24 cellular contexts compared by ENCODE assay signal in genomic region chr19:32097620-32098019, GRCh38.
"Had no signal": no experiment of that assay in that cellular context is flagged by ENCODE, and none has a peak within 500 bp of the region (broad histone marks: within the 10 kb centered on the region; RNA-seq: fewer than 3 reads in every experiment).

No MANE protein-coding gene starts in this region.

- ATAC-seq: mucosa of descending colon; naive thymus-derived CD4-positive, alpha-beta T cell; natural killer cell treated with Interleukin-12 subunit alpha and Interleukin-12 subunit beta and Interleukin-15 and Interleukin-18, amount 100 ng/mL, for 72 hours; right lobe of liver; stimulated activated memory B cell treated with anti-CD40 and anti-IgM and Interleukin-4, amounts not matched to agents 10 μg/mL and 1 μg/mL and 100 μg/mL, for 72 hours; stimulated activated naive CD8-positive, alpha-beta T cell treated with anti-CD3 and anti-CD28 coated beads, Interleukin-15, Interleukin-2, amounts not matched to agents 100 U/mL and 50 U/mL, for 24 hours; upper lobe of right lung had no signal

- H3K36me3 Mint-ChIP-seq: naive thymus-derived CD4-positive, alpha-beta T cell; natural killer cell treated with Interleukin-12 subunit alpha and Interleukin-12 subunit beta and Interleukin-15 and Interleukin-18, amount 100 ng/mL, for 72 hours; stimulated activated memory B cell treated with anti-CD40 and anti-IgM and Interleukin-4, amounts not matched to agents 10 μg/mL and 1 μg/mL and 100 μg/mL, for 72 hours had no signal

- H3K36me3 ChIP-seq: left ventricle myocardium inferior, ovary, right atrium auricular region, right lobe of liver, stomach, thyroid gland, upper lobe of right lung, vagina had no signal

- H3K4me1 Mint-ChIP-seq: naive thymus-derived CD4-positive, alpha-beta T cell; stimulated activated memory B cell treated with anti-CD40 and anti-IgM and Interleukin-4, amounts not matched to agents 10 μg/mL and 1 μg/mL and 100 μg/mL, for 72 hours had no signal

- H3K9me3 Mint-ChIP-seq: natural killer cell treated with Interleukin-12 subunit alpha and Interleukin-12 subunit beta and Interleukin-15 and Interleukin-18, amount 100 ng/mL, for 72 hours had no signal

- H3K9me3 ChIP-seq: mucosa of descending colon, ovary, right atrium auricular region, right lobe of liver, testis, thyroid gland, upper lobe of right lung, vagina had no signal

- H3K27me3 ChIP-seq: ovary, right atrium auricular region, right lobe of liver, testis, thyroid gland, upper lobe of right lung, vagina had no signal

- H3K27me3 Mint-ChIP-seq: stimulated activated memory B cell treated with anti-CD40 and anti-IgM and Interleukin-4, amounts not matched to agents 10 μg/mL and 1 μg/mL and 100 μg/mL, for 72 hours had no signal

- DNase-seq: islet precursor cell; left ventricle myocardium inferior; midbrain; mucosa of descending colon; naive thymus-derived CD4-positive, alpha-beta T cell; ovary; right lobe of liver; stimulated activated CD4-positive, alpha-beta T cell treated with anti-CD3 and anti-CD28 coated beads, Interleukin-1b, Interleukin-23, amount 100 ng/mL, for 48 hours; stimulated activated CD4-positive, alpha-beta T cell treated with anti-CD3 and anti-CD28 coated beads, Interleukin-2, amount 100 ng/mL, for 48 hours; stimulated activated CD4-positive, alpha-beta T cell treated with anti-CD3 and anti-CD28 coated beads, Interleukin-4, amount 100 ng/mL, for 4 hours; stimulated activated CD8-positive, alpha-beta memory T cell treated with anti-CD3 and anti-CD28 coated beads, Interleukin-4, amount 100 ng/mL, for 48 hours; stimulated activated naive CD8-positive, alpha-beta T cell treated with anti-CD3 and anti-CD28 coated beads, Interleukin-15, Interleukin-2, amounts not matched to agents 100 U/mL and 50 U/mL, for 24 hours; stomach; testis; thyroid gland; trophoblast cell; upper lobe of right lung had no signal

- H3K4me3 ChIP-seq: left ventricle myocardium inferior, lung, mucosa of descending colon, ovary, right atrium auricular region, right lobe of liver, smooth muscle cell, stomach, testis, thyroid gland, upper lobe of right lung, vagina had no signal

- H3K4me3 Mint-ChIP-seq: naive thymus-derived CD4-positive, alpha-beta T cell; natural killer cell treated with Interleukin-12 subunit alpha and Interleukin-12 subunit beta and Interleukin-15 and Interleukin-18, amount 100 ng/mL, for 72 hours; stimulated activated memory B cell treated with anti-CD40 and anti-IgM and Interleukin-4, amounts not matched to agents 10 μg/mL and 1 μg/mL and 100 μg/mL, for 72 hours had no signal

- H3K4me1 ChIP-seq: left ventricle myocardium inferior, right atrium auricular region, right lobe of liver, stomach, testis, thyroid gland, upper lobe of right lung, vagina had no signal

- H3K27ac Mint-ChIP-seq: naive thymus-derived CD4-positive, alpha-beta T cell; natural killer cell treated with Interleukin-12 subunit alpha and Interleukin-12 subunit beta and Interleukin-15 and Interleukin-18, amount 100 ng/mL, for 72 hours; progenitor cell of endocrine pancreas; stimulated activated memory B cell treated with anti-CD40 and anti-IgM and Interleukin-4, amounts not matched to agents 10 μg/mL and 1 μg/mL and 100 μg/mL, for 72 hours had no signal

- H3K4me2 ChIP-seq: smooth muscle cell had no signal

- H3K27ac ChIP-seq: left ventricle myocardium inferior, ovary, right atrium auricular region, right lobe of liver, stomach, testis, thyroid gland, upper lobe of right lung, vagina had no signal
